In the genomic region with DNA sequence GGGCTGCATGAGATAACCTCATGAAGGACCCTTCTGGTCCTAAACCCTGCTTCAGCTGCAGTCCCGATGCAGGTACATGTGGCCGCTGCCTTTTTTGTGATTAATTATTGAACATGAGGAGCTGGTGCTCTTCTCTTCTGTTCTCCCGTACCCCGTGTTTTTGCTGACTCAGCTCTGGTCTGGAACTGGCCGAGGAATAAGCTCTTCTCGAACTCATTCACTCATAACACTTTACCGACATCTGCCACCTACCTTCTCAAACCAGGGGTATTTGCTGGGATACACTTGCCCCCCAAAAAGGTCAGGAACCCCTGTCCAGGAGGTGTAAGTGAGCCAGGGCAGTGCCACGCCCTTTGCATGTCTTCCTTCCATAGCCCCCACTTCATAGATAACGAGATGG, we compare ENCODE assay signal across 3 cellular contexts.
A peak's percentile ranks its signal among the peaks of the same experiment; 100 is the strongest.
TF ChIP-seq lines count a peak whose summit lies in the region.

No MANE protein-coding gene starts in this region.

TF ChIP-seq in HepG2, 621 proteins besides CTCF, POLR2A, EP300 and RAD21:
- TF ChIP-seq MAFG (CRISPR knock-in tag; IDR thresholded peaks at IDR 0.05) (peak; percentile 23; the same call in 1 of the 2 replicates), ZBTB8A (CRISPR knock-in tag; IDR thresholded peaks at IDR 0.05; ENCODE audit: borderline replicate concordance, low read depth) (no peak), ZNF576 (CRISPR knock-in tag; IDR thresholded peaks at IDR 0.05) (no peak), ZNF101 (CRISPR knock-in tag; IDR thresholded peaks at IDR 0.05; ENCODE audit: borderline replicate concordance, low read depth) (no peak), ZNF597 (CRISPR knock-in tag; IDR thresholded peaks at IDR 0.05) (no peak), KLF11 (CRISPR knock-in tag; IDR thresholded peaks at IDR 0.05) (no peak), SMYD3 (CRISPR knock-in tag; IDR thresholded peaks at IDR 0.05) (no peak), ZNF737 (CRISPR knock-in tag; IDR thresholded peaks at IDR 0.05; ENCODE audit: borderline replicate concordance) (no peak), MAFF (IDR thresholded peaks at IDR 0.05; ENCODE audit: low read depth, low read length) (peak; percentile 99), MAFK (conservative IDR thresholded peaks at IDR 0.05 in 1 of 2, IDR thresholded peaks at IDR 0.05 in 1 of 2; ENCODE audit: low read length in 2 of 2) (peak; percentile 99 to 100), ETV5 (CRISPR knock-in tag; IDR thresholded peaks at IDR 0.05; ENCODE audit: borderline replicate concordance) (no peak)

TF ChIP-seq in IMR-90, 13 proteins besides CTCF, POLR2A, EP300 and RAD21:
- no peak for TF ChIP-seq MXI1 (IDR thresholded peaks at IDR 0.05; ENCODE audit: borderline replicate concordance, low read depth, low read length)
- TF ChIP-seq MAFK (IDR thresholded peaks at IDR 0.05; ENCODE audit: low read depth, low read length): peak; percentile 99
- no peak for TF ChIP-seq MAZ (IDR thresholded peaks at IDR 0.05; ENCODE audit: borderline replicate concordance, low read depth, low read length)
- no peak for TF ChIP-seq SMC3 (IDR thresholded peaks at IDR 0.05; ENCODE audit: low read depth, low read length)
- no peak for TF ChIP-seq CHD1 (IDR thresholded peaks at IDR 0.05; ENCODE audit: low read depth, low read length)
- no peak for TF ChIP-seq RFX5 (IDR thresholded peaks at IDR 0.05; ENCODE audit: low read depth, low read length)
- no peak for TF ChIP-seq BHLHE40 (IDR thresholded peaks at IDR 0.05; ENCODE audit: low read depth, low read length)

TF ChIP-seq in H1, 55 proteins besides CTCF, POLR2A, EP300 and RAD21:
- no peak for TF ChIP-seq EGR1 (IDR thresholded peaks at IDR 0.05; ENCODE audit: borderline replicate concordance, low read depth, low read length)
- TF ChIP-seq MAFK (IDR thresholded peaks at IDR 0.05; ENCODE audit: low read depth, low read length): peak; percentile 96
